18 cellular contexts compared by ENCODE assay signal in the genomic region with DNA sequence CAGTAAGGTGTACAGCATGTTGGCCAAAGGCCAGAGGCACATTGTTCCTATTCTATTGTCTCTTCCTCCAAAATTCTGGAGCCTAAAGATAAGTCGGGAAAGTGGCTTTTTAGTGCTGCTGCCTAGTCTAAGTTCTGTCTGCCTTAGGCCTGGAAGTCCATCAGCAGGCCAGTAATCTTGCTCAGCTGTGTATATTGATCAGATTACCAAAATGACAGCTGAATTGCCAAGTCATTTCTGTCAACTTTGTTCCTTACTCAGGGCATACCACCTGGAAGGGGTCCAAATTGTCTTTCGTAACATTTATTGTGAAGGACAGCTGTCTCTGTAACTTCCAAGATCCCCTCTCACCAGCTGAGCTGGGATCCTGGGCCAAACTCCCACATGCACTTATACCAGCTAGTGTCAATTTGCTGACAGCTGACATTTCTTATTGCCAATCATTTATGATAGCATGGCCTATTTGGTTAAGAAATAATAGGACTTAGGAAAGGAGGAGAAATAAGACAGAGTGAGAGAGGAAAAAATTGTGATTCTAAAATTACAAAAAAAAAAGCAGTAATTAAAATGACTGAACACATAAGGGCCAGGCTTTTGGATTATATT.
"Had no signal": no experiment of that assay in that cellular context is flagged by ENCODE, and none has a peak within 500 bp of the region (broad histone marks: within the 10 kb centered on the region; RNA-seq: fewer than 3 reads in every experiment).

No MANE protein-coding gene starts in this region.

- H3K27me3 ChIP-seq: cardiac muscle cell, neutrophil, tibial nerve, uterus had no signal

- H3K9me3 ChIP-seq: lower lobe of right lung, neutrophil, tibial nerve, uterus had no signal

- DNase-seq: activated CD4-positive, alpha-beta memory T cell treated with anti-CD3 and anti-CD28 coated beads for 36 hours; activated CD4-positive, alpha-beta T cell treated with anti-CD3 and anti-CD28 coated beads for 36 hours; activated CD8-positive, alpha-beta memory T cell treated with anti-CD3 and anti-CD28 coated beads, Interleukin-2, amount 10 ng/mL, durations not matched to agents 7 days and 5 days; activated naive CD4-positive, alpha-beta T cell treated with anti-CD3 and anti-CD28 coated beads, Interleukin-2, amount 50 U/mL, for 16 hours; activated T-cell treated with anti-CD3 and anti-CD28 coated beads, Interleukin-2, amount 50 U/mL, for 24 hours; head of caudate nucleus; lower lobe of right lung; naive B cell; stimulated activated CD4-positive, alpha-beta T cell treated with anti-CD3 and anti-CD28 coated beads, Interleukin-15, amount 100 ng/mL, for 24 hours; stimulated activated CD4-positive, alpha-beta T cell treated with anti-CD3 and anti-CD28 coated beads, Interleukin-4, amount 100 ng/mL, for 1 hour; stimulated activated naive B cell treated with anti-CD40 and anti-IgM and Interleukin-4, amounts not matched to agents 10 μg/mL and 1 μg/mL and 100 μg/mL, for 72 hours; uterus had no signal

- H3K4me1 ChIP-seq: lower lobe of right lung, parathyroid adenoma, tibial nerve, uterus had no signal

- H3K9ac ChIP-seq: parathyroid adenoma had no signal

- H2AFZ ChIP-seq: parathyroid adenoma had no signal

- H3K27ac ChIP-seq: cardiac muscle cell, epithelial cell of prostate, lower lobe of right lung, neutrophil, parathyroid adenoma, skin epidermis, tibial nerve, uterus had no signal

- ATAC-seq: activated CD4-positive, alpha-beta T cell treated with anti-CD3 and anti-CD28 coated beads for 36 hours; activated CD8-positive, alpha-beta memory T cell treated with anti-CD3 and anti-CD28 coated beads, Interleukin-2, amount 10 ng/mL, durations not matched to agents 7 days and 5 days; lower lobe of right lung; stimulated activated naive B cell treated with anti-CD40 and anti-IgM and Interleukin-4, amounts not matched to agents 10 μg/mL and 1 μg/mL and 100 μg/mL, for 72 hours had no signal

- H3K4me3 ChIP-seq: cardiac muscle cell, lower lobe of right lung, skin epidermis, tibial nerve, uterus had no signal

- H3K36me3 ChIP-seq: cardiac muscle cell, lower lobe of right lung, neutrophil, tibial nerve, uterus had no signal
